In the genomic region with DNA sequence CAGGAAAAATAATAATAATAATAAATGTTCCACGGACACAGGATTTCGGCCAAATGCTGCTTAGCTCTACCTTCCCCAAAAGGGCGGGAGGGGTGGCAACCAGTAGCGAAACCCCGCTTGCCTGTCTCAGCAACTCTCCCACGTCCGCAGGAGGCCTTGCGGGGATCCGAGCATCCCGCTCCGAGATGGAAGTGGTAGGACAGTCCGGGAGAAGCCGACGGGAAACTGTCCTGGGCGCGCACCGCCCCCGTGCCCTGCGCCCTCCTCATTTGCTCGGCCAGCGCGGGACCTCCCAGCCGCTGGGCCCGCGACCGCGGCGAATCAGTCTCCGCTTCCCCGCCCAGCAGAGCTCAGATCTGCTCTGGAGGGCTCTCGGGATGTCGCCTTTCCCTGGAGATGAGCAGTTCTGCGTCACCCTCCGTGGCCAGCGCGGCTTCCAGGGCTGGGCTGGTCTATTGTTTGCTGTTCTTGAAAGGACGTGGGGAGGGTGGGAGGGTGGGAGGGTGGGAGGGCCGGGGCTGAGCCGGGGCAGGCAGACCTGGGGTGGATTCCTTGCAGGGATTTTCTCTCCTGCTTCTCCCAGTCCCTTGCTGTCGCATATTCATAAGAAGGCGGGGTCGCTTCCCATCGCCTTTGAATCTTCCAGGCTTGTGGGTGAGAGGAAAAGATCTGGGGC, we compare ENCODE assay signal across 1 cellular context.
TF ChIP-seq lines count a peak whose summit lies in the region.

No MANE protein-coding gene starts in this region.

TF ChIP-seq in HEK293, 187 proteins besides CTCF, POLR2A, EP300 and RAD21 (continued from another document):
- TF ChIP-seq, protein P1, sequence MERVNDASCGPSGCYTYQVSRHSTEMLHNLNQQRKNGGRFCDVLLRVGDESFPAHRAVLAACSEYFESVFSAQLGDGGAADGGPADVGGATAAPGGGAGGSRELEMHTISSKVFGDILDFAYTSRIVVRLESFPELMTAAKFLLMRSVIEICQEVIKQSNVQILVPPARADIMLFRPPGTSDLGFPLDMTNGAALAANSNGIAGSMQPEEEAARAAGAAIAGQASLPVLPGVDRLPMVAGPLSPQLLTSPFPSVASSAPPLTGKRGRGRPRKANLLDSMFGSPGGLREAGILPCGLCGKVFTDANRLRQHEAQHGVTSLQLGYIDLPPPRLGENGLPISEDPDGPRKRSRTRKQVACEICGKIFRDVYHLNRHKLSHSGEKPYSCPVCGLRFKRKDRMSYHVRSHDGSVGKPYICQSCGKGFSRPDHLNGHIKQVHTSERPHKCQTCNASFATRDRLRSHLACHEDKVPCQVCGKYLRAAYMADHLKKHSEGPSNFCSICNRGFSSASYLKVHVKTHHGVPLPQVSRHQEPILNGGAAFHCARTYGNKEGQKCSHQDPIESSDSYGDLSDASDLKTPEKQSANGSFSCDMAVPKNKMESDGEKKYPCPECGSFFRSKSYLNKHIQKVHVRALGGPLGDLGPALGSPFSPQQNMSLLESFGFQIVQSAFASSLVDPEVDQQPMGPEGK (tag by site-specific recombination; IDR thresholded peaks at IDR 0.05), result peak; percentile 53
- TF ChIP-seq ZNF24 (tag by site-specific recombination; IDR thresholded peaks at IDR 0.05), result no peak
- TF ChIP-seq, protein P2, sequence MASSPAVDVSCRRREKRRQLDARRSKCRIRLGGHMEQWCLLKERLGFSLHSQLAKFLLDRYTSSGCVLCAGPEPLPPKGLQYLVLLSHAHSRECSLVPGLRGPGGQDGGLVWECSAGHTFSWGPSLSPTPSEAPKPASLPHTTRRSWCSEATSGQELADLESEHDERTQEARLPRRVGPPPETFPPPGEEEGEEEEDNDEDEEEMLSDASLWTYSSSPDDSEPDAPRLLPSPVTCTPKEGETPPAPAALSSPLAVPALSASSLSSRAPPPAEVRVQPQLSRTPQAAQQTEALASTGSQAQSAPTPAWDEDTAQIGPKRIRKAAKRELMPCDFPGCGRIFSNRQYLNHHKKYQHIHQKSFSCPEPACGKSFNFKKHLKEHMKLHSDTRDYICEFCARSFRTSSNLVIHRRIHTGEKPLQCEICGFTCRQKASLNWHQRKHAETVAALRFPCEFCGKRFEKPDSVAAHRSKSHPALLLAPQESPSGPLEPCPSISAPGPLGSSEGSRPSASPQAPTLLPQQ (tag by site-specific recombination; IDR thresholded peaks at IDR 0.05), result 0 out of 2 replicates have a peak, but pooled peaks have one; percentile 28
- peak; percentile 58; the same call in 1 of the 2 replicates for TF ChIP-seq ZNF600 (tag by site-specific recombination; IDR thresholded peaks at IDR 0.05)
- TF ChIP-seq, protein P3, sequence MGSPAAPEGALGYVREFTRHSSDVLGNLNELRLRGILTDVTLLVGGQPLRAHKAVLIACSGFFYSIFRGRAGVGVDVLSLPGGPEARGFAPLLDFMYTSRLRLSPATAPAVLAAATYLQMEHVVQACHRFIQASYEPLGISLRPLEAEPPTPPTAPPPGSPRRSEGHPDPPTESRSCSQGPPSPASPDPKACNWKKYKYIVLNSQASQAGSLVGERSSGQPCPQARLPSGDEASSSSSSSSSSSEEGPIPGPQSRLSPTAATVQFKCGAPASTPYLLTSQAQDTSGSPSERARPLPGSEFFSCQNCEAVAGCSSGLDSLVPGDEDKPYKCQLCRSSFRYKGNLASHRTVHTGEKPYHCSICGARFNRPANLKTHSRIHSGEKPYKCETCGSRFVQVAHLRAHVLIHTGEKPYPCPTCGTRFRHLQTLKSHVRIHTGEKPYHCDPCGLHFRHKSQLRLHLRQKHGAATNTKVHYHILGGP (tag by site-specific recombination; IDR thresholded peaks at IDR 0.05), result no peak
- TF ChIP-seq SETDB1 (IDR thresholded peaks at IDR 0.05; ENCODE audit: insufficient read length, low read length), result no peak
- no peak for TF ChIP-seq PRDM1 (tag by site-specific recombination; IDR thresholded peaks at IDR 0.05)
- TF ChIP-seq, protein P4, sequence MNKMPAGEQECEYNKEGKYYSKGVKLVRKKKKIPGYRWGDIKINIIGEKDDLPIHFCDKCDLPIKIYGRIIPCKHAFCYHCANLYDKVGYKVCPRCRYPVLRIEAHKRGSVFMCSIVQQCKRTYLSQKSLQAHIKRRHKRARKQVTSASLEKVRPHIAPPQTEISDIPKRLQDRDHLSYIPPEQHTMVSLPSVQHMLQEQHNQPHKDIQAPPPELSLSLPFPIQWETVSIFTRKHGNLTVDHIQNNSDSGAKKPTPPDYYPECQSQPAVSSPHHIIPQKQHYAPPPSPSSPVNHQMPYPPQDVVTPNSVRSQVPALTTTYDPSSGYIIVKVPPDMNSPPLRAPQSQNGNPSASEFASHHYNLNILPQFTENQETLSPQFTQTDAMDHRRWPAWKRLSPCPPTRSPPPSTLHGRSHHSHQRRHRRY (tag by site-specific recombination; IDR thresholded peaks at IDR 0.05), result no peak
- no peak for TF ChIP-seq ZNF791 (tag by site-specific recombination; IDR thresholded peaks at IDR 0.05)
- TF ChIP-seq, protein P5, sequence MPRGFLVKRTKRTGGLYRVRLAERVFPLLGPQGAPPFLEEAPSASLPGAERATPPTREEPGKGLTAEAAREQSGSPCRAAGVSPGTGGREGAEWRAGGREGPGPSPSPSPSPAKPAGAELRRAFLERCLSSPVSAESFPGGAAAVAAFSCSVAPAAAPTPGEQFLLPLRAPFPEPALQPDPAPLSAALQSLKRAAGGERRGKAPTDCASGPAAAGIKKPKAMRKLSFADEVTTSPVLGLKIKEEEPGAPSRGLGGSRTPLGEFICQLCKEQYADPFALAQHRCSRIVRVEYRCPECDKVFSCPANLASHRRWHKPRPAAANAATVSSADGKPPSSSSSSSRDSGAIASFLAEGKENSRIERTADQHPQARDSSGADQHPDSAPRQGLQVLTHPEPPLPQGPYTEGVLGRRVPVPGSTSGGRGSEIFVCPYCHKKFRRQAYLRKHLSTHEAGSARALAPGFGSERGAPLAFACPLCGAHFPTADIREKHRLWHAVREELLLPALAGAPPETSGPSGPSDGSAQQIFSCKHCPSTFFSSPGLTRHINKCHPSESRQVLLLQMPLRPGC (tag by site-specific recombination; IDR thresholded peaks at IDR 0.05), result no peak
- peak; percentile 67 for TF ChIP-seq ZBTB8A (tag by site-specific recombination; IDR thresholded peaks at IDR 0.05)
- TF ChIP-seq, protein P6, sequence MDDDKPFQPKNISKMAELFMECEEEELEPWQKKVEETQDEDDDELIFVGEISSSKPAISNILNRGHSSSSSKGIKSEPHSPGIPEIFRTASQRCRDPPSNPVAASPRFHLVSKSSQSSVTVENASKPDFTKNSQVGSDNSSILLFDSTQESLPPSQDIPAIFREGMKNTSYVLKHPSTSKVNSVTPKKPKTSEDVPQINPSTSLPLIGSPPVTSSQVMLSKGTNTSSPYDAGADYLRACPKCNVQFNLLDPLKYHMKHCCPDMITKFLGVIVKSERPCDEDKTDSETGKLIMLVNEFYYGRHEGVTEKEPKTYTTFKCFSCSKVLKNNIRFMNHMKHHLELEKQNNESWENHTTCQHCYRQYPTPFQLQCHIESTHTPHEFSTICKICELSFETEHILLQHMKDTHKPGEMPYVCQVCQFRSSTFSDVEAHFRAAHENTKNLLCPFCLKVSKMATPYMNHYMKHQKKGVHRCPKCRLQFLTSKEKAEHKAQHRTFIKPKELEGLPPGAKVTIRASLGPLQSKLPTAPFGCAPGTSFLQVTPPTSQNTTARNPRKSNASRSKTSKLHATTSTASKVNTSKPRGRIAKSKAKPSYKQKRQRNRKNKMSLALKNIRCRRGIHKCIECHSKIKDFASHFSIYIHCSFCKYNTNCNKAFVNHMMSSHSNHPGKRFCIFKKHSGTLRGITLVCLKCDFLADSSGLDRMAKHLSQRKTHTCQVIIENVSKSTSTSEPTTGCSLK (tag by site-specific recombination; IDR thresholded peaks at IDR 0.05), result no peak
- no peak for TF ChIP-seq FEZF1 (tag by site-specific recombination; IDR thresholded peaks at IDR 0.05)
- TF ChIP-seq EGR2 (tag by site-specific recombination; IDR thresholded peaks at IDR 0.05; ENCODE audit: low read depth), result no peak
- TF ChIP-seq ZFP69B (tag by site-specific recombination; IDR thresholded peaks at IDR 0.05), result peak; percentile 17; the same call in 1 of the 2 replicates
- no peak for TF ChIP-seq ZNF596 (tag by site-specific recombination; IDR thresholded peaks at IDR 0.05)
- TF ChIP-seq ZNF138 (tag by site-specific recombination; IDR thresholded peaks at IDR 0.05; ENCODE audit: borderline replicate concordance), result no peak
- TF ChIP-seq, protein P7, sequence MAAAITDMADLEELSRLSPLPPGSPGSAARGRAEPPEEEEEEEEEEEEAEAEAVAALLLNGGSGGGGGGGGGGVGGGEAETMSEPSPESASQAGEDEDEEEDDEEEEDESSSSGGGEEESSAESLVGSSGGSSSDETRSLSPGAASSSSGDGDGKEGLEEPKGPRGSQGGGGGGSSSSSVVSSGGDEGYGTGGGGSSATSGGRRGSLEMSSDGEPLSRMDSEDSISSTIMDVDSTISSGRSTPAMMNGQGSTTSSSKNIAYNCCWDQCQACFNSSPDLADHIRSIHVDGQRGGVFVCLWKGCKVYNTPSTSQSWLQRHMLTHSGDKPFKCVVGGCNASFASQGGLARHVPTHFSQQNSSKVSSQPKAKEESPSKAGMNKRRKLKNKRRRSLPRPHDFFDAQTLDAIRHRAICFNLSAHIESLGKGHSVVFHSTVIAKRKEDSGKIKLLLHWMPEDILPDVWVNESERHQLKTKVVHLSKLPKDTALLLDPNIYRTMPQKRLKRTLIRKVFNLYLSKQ (tag by site-specific recombination; IDR thresholded peaks at IDR 0.05; ENCODE audit: borderline replicate concordance), result no peak
- TF ChIP-seq ZBTB48 (tag by site-specific recombination; IDR thresholded peaks at IDR 0.05), result 0 out of 2 replicates have a peak, but pooled peaks have one; percentile 9
- TF ChIP-seq GLIS2 (tag by site-specific recombination; IDR thresholded peaks at IDR 0.05), result peak; percentile 69
- TF ChIP-seq ZNF660 (tag by site-specific recombination; IDR thresholded peaks at IDR 0.05), result 0 out of 2 replicates have a peak, but pooled peaks have one; percentile 19
- peak; percentile 75 for TF ChIP-seq ZBTB20 (tag by site-specific recombination; IDR thresholded peaks at IDR 0.05)
- TF ChIP-seq ZIC2 (tag by site-specific recombination; IDR thresholded peaks at IDR 0.05), result no peak
- TF ChIP-seq ZNF341 (tag by site-specific recombination; IDR thresholded peaks at IDR 0.05; ENCODE audit: low read depth), result peak; percentile 71
- TF ChIP-seq KLF16 (tag by site-specific recombination; IDR thresholded peaks at IDR 0.05), result 0 out of 2 replicates have a peak, but pooled peaks have one; percentile 42
